ENCODE assay signal across 1 cellular context in the genomic region with DNA sequence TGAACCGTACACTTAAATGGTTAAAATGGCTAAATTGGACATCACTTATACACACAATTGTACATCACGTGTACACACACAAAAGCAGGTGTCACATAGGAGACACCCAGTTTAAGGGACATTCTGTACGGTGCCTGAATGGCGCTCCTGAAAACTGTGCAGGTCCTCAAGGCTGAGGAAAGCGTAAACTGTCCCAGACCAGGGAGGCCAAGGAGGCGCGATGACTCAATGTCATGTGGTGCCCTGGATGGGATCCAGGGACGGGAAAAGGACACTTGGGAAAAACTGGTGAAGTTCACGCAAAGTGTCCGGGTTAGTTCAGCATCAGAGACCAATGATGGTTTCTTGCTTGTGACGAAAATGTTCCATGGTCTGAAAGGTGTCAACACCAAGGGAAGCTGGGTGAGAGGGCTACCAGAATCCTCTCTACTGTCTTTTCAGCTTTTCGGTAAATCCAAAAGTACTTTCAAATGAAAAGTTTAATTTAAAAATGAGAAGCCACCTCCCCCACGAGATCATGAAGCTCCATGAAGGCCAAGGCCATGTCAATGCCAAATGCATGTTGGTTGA.
TF ChIP-seq lines count a peak whose summit lies in the region.

No MANE protein-coding gene starts in this region.

TF ChIP-seq in GM12878, 131 proteins besides CTCF, POLR2A, EP300 and RAD21:
- no peak for TF ChIP-seq SREBF2 (IDR thresholded peaks at IDR 0.05; ENCODE audit: low read length)
- TF ChIP-seq BCL11A (IDR thresholded peaks at IDR 0.05; ENCODE audit: low read depth, low read length), result no peak
- TF ChIP-seq SMAD5 (IDR thresholded peaks at IDR 0.05; ENCODE audit: low read depth), result no peak
- TF ChIP-seq, protein P1, sequence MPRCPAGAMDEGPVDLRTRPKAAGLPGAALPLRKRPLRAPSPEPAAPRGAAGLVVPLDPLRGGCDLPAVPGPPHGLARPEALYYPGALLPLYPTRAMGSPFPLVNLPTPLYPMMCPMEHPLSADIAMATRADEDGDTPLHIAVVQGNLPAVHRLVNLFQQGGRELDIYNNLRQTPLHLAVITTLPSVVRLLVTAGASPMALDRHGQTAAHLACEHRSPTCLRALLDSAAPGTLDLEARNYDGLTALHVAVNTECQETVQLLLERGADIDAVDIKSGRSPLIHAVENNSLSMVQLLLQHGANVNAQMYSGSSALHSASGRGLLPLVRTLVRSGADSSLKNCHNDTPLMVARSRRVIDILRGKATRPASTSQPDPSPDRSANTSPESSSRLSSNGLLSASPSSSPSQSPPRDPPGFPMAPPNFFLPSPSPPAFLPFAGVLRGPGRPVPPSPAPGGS (IDR thresholded peaks at IDR 0.05; ENCODE audit: borderline replicate concordance, insufficient read depth, low read depth, low read length, poor library complexity, severe bottlenecking), result peak; percentile 32
- no peak for TF ChIP-seq ZBED1 (IDR thresholded peaks at IDR 0.05; ENCODE audit: borderline replicate concordance)
- no peak for TF ChIP-seq BACH1 (IDR thresholded peaks at IDR 0.05; ENCODE audit: borderline replicate concordance)
TF ChIP-seq in GM12878: peak in this region for 1.
